In the genomic region with DNA sequence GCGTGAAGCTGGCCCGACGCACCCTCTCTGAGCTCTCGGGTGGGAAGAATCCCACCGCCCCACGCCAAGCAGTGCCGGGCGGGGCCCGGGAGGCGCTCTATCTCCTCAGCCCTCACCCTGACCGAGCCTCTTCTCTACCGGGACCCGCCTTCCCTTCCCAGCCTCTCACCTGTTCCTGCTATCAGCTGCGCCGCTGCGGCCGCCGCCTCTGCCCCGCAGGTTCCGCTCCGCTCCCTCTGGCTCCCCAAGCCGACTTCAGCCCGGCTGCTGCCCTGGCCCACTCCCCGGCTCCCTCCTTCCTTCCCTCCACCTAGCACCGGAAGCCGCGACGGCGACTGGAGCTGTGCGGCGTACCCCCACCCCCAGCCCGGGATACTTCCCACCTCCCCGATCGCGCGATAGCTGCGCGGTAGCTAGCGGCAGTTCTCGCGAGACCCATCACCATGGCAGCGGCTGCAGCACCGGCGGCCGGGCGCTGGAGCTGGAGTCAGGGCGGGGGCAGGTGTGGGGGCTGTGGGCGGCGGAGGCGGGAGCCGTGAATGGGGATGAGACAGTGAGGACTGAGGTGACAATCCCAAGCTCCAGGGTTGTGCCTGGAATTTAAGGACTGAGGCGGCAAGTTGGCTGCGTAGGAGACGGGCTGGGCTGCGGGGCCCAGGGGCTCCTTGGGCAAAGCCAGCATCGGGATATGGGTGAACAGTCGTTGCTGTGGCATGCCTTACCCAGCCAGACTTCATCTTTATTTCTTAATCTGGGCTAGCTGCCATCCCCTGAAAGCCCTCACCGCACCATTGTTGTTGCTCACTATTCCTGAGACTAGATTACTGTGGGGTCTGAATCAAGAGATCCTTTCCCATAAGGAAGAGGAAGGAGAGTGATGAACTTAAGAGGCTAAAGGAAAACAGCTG, we compare ENCODE assay signal across 8 cellular contexts. TPM values are rescaled to one million over a fixed set of nuclear protein-coding genes. Genes with fewer than 3 reads are reported as not detected.
A peak's percentile ranks its signal among the peaks of the same experiment; 100 is the strongest.
DNase-seq lines count a peak whose midpoint lies in the region; ATAC-seq and TF ChIP-seq lines count a peak whose summit lies in the region.

A gene (minus strand): TSS at position 347 of the 908 bp plus-strand sequence. CDS start 16,392 bp downstream, outside the sequence.

- H3K36me3 ChIP-seq in SU-DHL-6 (ENCODE audit: low read length): no peaks in the 10 kb centered on the region
- no peaks in the 10 kb centered on the region for H3K36me3 ChIP-seq in ovary
- peaks cover 4% of the 10 kb centered on the region for H3K36me3 ChIP-seq in thymus (ENCODE audit: control insufficient read depth, insufficient read depth)

- H3K36me3 Mint-ChIP-seq in activated naive CD8-positive, alpha-beta T cell treated with anti-CD3 and anti-CD28 coated beads, Interleukin-2, amount 10 ng/mL, durations not matched to agents 7 days and 5 days: peaks cover 17% of the 10 kb centered on the region

- DNase-seq in GM04504 (ENCODE audit: low read depth) (peak; percentile 79), NCI-H128 (lab: John Stamatoyannopoulos, UW; ENCODE audit: unreplicated experiment) (peak; percentile 96), head of caudate nucleus (peak; percentile 80 to 98 (median 94)), ovary (peak; percentile 92 to 97 (median 95))
- DNase-seq in activated naive CD8-positive, alpha-beta T cell treated with anti-CD3 and anti-CD28 coated beads, Interleukin-2, amount 10 ng/mL, durations not matched to agents 7 days and 5 days: peak; percentile 94

- H3K9ac ChIP-seq in SU-DHL-6 (ENCODE audit: low read length): peak within 1 kb of the TSS; percentile 77

- ATAC-seq in HG02588 (IDR thresholded peaks at IDR 0.05; ENCODE audit: unreplicated experiment): peak; percentile 92
- ATAC-seq in activated naive CD8-positive, alpha-beta T cell treated with anti-CD3 and anti-CD28 coated beads, Interleukin-2, amount 10 ng/mL, durations not matched to agents 7 days and 5 days (ENCODE audit: low read depth): peak; percentile 94

- no peaks in the 10 kb centered on the region for H3K9me3 ChIP-seq in SU-DHL-6 (ENCODE audit: insufficient read depth, low read length)
- no peaks in the 10 kb centered on the region for H3K9me3 ChIP-seq in ovary
- no peaks in the 10 kb centered on the region for H3K9me3 ChIP-seq in thymus (ENCODE audit: control insufficient read depth)

- no peaks in the 10 kb centered on the region for H3K9me2 ChIP-seq in SU-DHL-6 (replicated peaks; ENCODE audit: insufficient read depth, low read length)

- H2AFZ ChIP-seq in SU-DHL-6 (ENCODE audit: low read depth, low read length, severe bottlenecking): peak within 1 kb of the TSS; percentile 78

- POLR2A ChIA-PET in activated naive CD8-positive, alpha-beta T cell treated with anti-CD3 and anti-CD28 coated beads, Interleukin-2, amount 10 ng/mL, durations not matched to agents 7 days and 5 days (lab: Charles Lee): interaction anchor here (0.6 to 1.5 kb wide), 14 partner anchors 10 to 1155 kb away, joined by 3 to 15 read pairs (median 4); a partner anchor contains a TSS

- H3K9me3 Mint-ChIP-seq in activated naive CD8-positive, alpha-beta T cell treated with anti-CD3 and anti-CD28 coated beads, Interleukin-2, amount 10 ng/mL, durations not matched to agents 7 days and 5 days: no peaks in the 10 kb centered on the region

- peak; percentile 45 for TF ChIP-seq POLR2A in ovary (IDR thresholded peaks at IDR 0.05)

- intact Hi-C loops in head of caudate nucleus (cut with DNase I): no loop called here
- intact Hi-C loops in ovary (cut with DNase I): no loop called here

- H3K27ac Mint-ChIP-seq in activated naive CD8-positive, alpha-beta T cell treated with anti-CD3 and anti-CD28 coated beads, Interleukin-2, amount 10 ng/mL, durations not matched to agents 7 days and 5 days: peak within 1 kb of the TSS; percentile 93

- H3K27me3 ChIP-seq in SU-DHL-6 (ENCODE audit: low read length): no peaks in the 10 kb centered on the region
- no peaks in the 10 kb centered on the region for H3K27me3 ChIP-seq in ovary
- H3K27me3 ChIP-seq in thymus (ENCODE audit: control insufficient read depth, insufficient read depth): no peaks in the 10 kb centered on the region

- H3K4me2 ChIP-seq in SU-DHL-6 (ENCODE audit: low read depth, low read length, poor library complexity, severe bottlenecking): peak within 1 kb of the TSS; percentile 84

- no peak for TF ChIP-seq EP300 in ovary (IDR thresholded peaks at IDR 0.05)

- H3K4me1 ChIP-seq in ovary (ENCODE audit: insufficient read depth) (peaks cover 10% of the 10 kb centered on the region), thymus (ENCODE audit: control insufficient read depth, insufficient read depth, low read length) (peaks cover 17% of the 10 kb centered on the region)

- H3K4me3 ChIP-seq in SU-DHL-6 (ENCODE audit: insufficient read depth, low read length, poor library complexity, severe bottlenecking): peak within 1 kb of the TSS; percentile 81
- H3K4me3 ChIP-seq in ovary: peak within 1 kb of the TSS; percentile 96
- H3K4me3 ChIP-seq in thymus (ENCODE audit: low read length): peak within 1 kb of the TSS; percentile 65

- H3K27ac ChIP-seq in SU-DHL-6 (ENCODE audit: low read depth, low read length) (peak within 1 kb of the TSS; percentile 46), ovary (peak within 1 kb of the TSS in 1 of 2 donors; percentile 37), thymus (ENCODE audit: low read depth) (peak within 1 kb of the TSS; percentile 78)

- peaks cover 43% of the 10 kb centered on the region for H3K79me2 ChIP-seq in SU-DHL-6 (ENCODE audit: insufficient read depth, low read length)

- H4K20me1 ChIP-seq in SU-DHL-6 (ENCODE audit: low read depth, low read length): no peaks in the 10 kb centered on the region

- peaks cover 8% of the 10 kb centered on the region for H3K27me3 Mint-ChIP-seq in activated naive CD8-positive, alpha-beta T cell treated with anti-CD3 and anti-CD28 coated beads, Interleukin-2, amount 10 ng/mL, durations not matched to agents 7 days and 5 days

- 0 to 2% (median 1%) methylated on average over 42 to 58 of the region's 58 CpGs for WGBS in ovary, 3 donors
- WGBS in thymus: under 1% methylated on average over 58 of the region's 58 CpGs

- TF ChIP-seq CTCF in SU-DHL-6 (IDR thresholded peaks at IDR 0.05; ENCODE audit: insufficient read depth, low read length, poor library complexity, severe bottlenecking): no peak
- no peak for TF ChIP-seq CTCF in ovary (IDR thresholded peaks at IDR 0.05)

- H3K4me3 Mint-ChIP-seq in activated naive CD8-positive, alpha-beta T cell treated with anti-CD3 and anti-CD28 coated beads, Interleukin-2, amount 10 ng/mL, durations not matched to agents 7 days and 5 days: peak within 1 kb of the TSS; percentile 98

- peaks cover 8% of the 10 kb centered on the region for H3F3A ChIP-seq in SU-DHL-6 (ENCODE audit: insufficient read depth)

- peaks cover 31% of the 10 kb centered on the region for H3K4me1 Mint-ChIP-seq in activated naive CD8-positive, alpha-beta T cell treated with anti-CD3 and anti-CD28 coated beads, Interleukin-2, amount 10 ng/mL, durations not matched to agents 7 days and 5 days

RNA-seq across cellular contexts. Expression of the gene that starts here (rescaled TPM):
- total RNA-seq in activated naive CD8-positive, alpha-beta T cell treated with anti-CD3 and anti-CD28 coated beads, Interleukin-2, amount 10 ng/mL, durations not matched to agents 7 days and 5 days: 10 to 100 TPM; 88.0 to 96.5 TPM
- 100 to 1,000 TPM in 4 of 7 donors, 10 to 100 TPM in 3; 25.5 to 123 (median 100) TPM for total RNA-seq in ovary
- polyA plus RNA-seq in ovary (100 to 1,000 TPM in 1 of 2 donors, 10 to 100 TPM in 1; 59.0 to 243 TPM), thymus (70.6 TPM)
